Comparison of ENCODE assay signal across 13 cellular contexts in the genomic region with DNA sequence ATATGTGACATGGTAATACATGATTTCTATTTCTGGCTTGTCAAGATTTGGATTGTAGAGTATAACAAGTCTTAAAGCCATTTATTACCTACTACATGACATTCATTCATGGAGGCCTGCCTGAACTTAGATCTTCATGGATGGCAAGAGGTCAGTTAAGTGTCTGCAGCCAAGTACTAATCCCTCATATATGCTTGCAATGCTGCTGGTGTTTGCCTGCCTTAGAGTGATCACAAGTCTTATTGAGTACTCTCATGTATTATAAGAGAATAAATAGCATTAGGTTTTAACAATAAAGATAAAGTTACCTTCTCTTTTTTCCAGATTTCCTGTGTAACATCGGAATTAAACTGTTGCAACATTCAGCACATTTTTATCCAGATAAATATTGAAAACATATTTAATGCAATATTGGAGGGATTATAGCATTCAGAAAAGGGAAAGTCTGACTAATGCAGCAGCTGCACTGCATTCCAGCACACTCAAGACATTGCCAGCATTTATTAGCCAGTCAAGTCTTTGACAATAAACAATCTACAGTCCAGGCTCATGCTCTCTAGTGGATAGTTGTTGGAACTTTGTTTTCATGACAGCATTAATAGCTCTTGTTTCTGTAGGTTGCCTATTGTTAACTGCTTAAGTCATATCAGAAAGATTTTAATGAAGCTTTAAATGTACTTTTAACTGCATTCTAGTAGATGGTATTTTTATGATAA.
DNase-seq lines count a peak whose midpoint lies in the region; ATAC-seq lines count a peak whose summit lies in the region.
"Had no signal": no experiment of that assay in that cellular context is flagged by ENCODE, and none has a peak within 500 bp of the region (broad histone marks: within the 10 kb centered on the region; RNA-seq: fewer than 3 reads in every experiment).

No MANE protein-coding gene starts in this region.

- ATAC-seq in GM18868 (IDR thresholded peaks at IDR 0.05; ENCODE audit: unreplicated experiment) (no peak), HG03196 (IDR thresholded peaks at IDR 0.05; ENCODE audit: unreplicated experiment) (no peak)
- ATAC-seq: T-helper 17 cell had no signal

- DNase-seq in GM04503 (ENCODE audit: low read depth) (peak; percentile 30), amniotic epithelial cell (ENCODE audit: low read depth) (peak; percentile 67), globus pallidus (ENCODE audit: low spot score) (peak; percentile 87), renal cortical epithelial cell (ENCODE audit: low read depth) (peak; percentile 54), NCI-H2196 (lab: John Stamatoyannopoulos, UW; ENCODE audit: unreplicated experiment) (no peak), NK-92 (lab: John Stamatoyannopoulos, UW; ENCODE audit: unreplicated experiment) (no peak)
- DNase-seq: activated T-cell treated with anti-CD3 and anti-CD28 coated beads for 4 hours, KBM-7, NCI-H69, stomach, T-helper 17 cell had no signal

Comparison
In these comparisons a context has a peak if more than half of its experiments do, and no peak if none do; other contexts are left out.
1. DNase-seq: peak in GM04503 (single experiment), amniotic epithelial cell (single experiment), globus pallidus (single experiment) and renal cortical epithelial cell (single experiment); none in NCI-H2196 (single experiment) and NK-92 (single experiment).